Comparison of ENCODE assay signal across 22 cellular contexts in genomic region chr9:128473104-128473503, GRCh38.
"Had no signal": no experiment of that assay in that cellular context is flagged by ENCODE, and none has a peak within 500 bp of the region (broad histone marks: within the 10 kb centered on the region; RNA-seq: fewer than 3 reads in every experiment).

No MANE protein-coding gene starts in this region.

- H3K27me3 ChIP-seq: body of pancreas, cardiac muscle cell, dorsolateral prefrontal cortex, esophagus muscularis mucosa, heart left ventricle, sigmoid colon, upper lobe of left lung had no signal

- H3K27ac ChIP-seq: body of pancreas, cardiac muscle cell, dorsolateral prefrontal cortex, esophagus muscularis mucosa, heart left ventricle, sigmoid colon, upper lobe of left lung had no signal

- H3K27ac Mint-ChIP-seq: activated CD4-positive, alpha-beta memory T cell treated with anti-CD3 and anti-CD28 coated beads, Interleukin-2, amount 10 ng/mL, durations not matched to agents 7 days and 5 days; activated naive CD4-positive, alpha-beta T cell treated with anti-CD3 and anti-CD28 coated beads, Interleukin-2, amount 50 U/mL, for 24 hours; activated T-cell treated with anti-CD3 and anti-CD28 coated beads, Interleukin-2, amount 50 U/mL, for 72 hours; natural killer cell; progenitor cell of endocrine pancreas; T-helper 1 cell treated with Interleukin-12 subunit alpha and Interleukin-12 subunit beta and Interleukin-4 antibody, amounts not matched to agents 30 μg/mL and 1 μg/mL, for 36 hours had no signal

- H3K9me3 Mint-ChIP-seq: activated CD4-positive, alpha-beta memory T cell treated with anti-CD3 and anti-CD28 coated beads, Interleukin-2, amount 10 ng/mL, durations not matched to agents 7 days and 5 days; activated naive CD4-positive, alpha-beta T cell treated with anti-CD3 and anti-CD28 coated beads, Interleukin-2, amount 50 U/mL, for 24 hours; activated T-cell treated with anti-CD3 and anti-CD28 coated beads, Interleukin-2, amount 50 U/mL, for 72 hours; effector memory CD8-positive, alpha-beta T cell; natural killer cell; T-helper 1 cell treated with Interleukin-12 subunit alpha and Interleukin-12 subunit beta and Interleukin-4 antibody, amounts not matched to agents 30 μg/mL and 1 μg/mL, for 36 hours had no signal

- H3K4me3 Mint-ChIP-seq: activated CD4-positive, alpha-beta memory T cell treated with anti-CD3 and anti-CD28 coated beads, Interleukin-2, amount 10 ng/mL, durations not matched to agents 7 days and 5 days; activated naive CD4-positive, alpha-beta T cell treated with anti-CD3 and anti-CD28 coated beads, Interleukin-2, amount 50 U/mL, for 24 hours; activated T-cell treated with anti-CD3 and anti-CD28 coated beads, Interleukin-2, amount 50 U/mL, for 72 hours; effector memory CD8-positive, alpha-beta T cell; natural killer cell; T-helper 1 cell treated with Interleukin-12 subunit alpha and Interleukin-12 subunit beta and Interleukin-4 antibody, amounts not matched to agents 30 μg/mL and 1 μg/mL, for 36 hours had no signal

- H3K4me1 ChIP-seq: body of pancreas, esophagus muscularis mucosa, heart left ventricle, sigmoid colon, upper lobe of left lung had no signal

- DNase-seq: activated CD4-positive, alpha-beta memory T cell treated with anti-CD3 and anti-CD28 coated beads, Interleukin-2, amount 10 ng/mL, durations not matched to agents 7 days and 5 days; activated CD4-positive, alpha-beta T cell treated with anti-CD3 and anti-CD28 coated beads for 48 hours; activated effector memory CD4-positive, alpha-beta T cell treated with anti-CD3 and anti-CD28 coated beads, Interleukin-2, amount 50 U/mL, for 16 hours; activated T-cell treated with anti-CD3 and anti-CD28 coated beads, Interleukin-2, amount 50 U/mL, for 72 hours; anterior cingulate cortex; body of pancreas; dorsolateral prefrontal cortex; effector memory CD8-positive, alpha-beta T cell; heart left ventricle; left ventricle myocardium superior; midbrain; natural killer cell; retina; sigmoid colon; stimulated activated CD4-positive, alpha-beta T cell treated with anti-CD3 and anti-CD28 coated beads, Interleukin-4, amount 100 ng/mL, for 1 hour; stimulated activated naive CD8-positive, alpha-beta T cell treated with anti-CD3 and anti-CD28 coated beads, Interleukin-15, Interleukin-2, amounts not matched to agents 100 U/mL and 50 U/mL, for 24 hours; upper lobe of left lung had no signal

- H3K36me3 Mint-ChIP-seq: natural killer cell had no signal

- H3K27me3 Mint-ChIP-seq: activated CD4-positive, alpha-beta memory T cell treated with anti-CD3 and anti-CD28 coated beads, Interleukin-2, amount 10 ng/mL, durations not matched to agents 7 days and 5 days; activated naive CD4-positive, alpha-beta T cell treated with anti-CD3 and anti-CD28 coated beads, Interleukin-2, amount 50 U/mL, for 24 hours; effector memory CD8-positive, alpha-beta T cell; progenitor cell of endocrine pancreas had no signal

- H3K4me1 Mint-ChIP-seq: activated CD4-positive, alpha-beta memory T cell treated with anti-CD3 and anti-CD28 coated beads, Interleukin-2, amount 10 ng/mL, durations not matched to agents 7 days and 5 days had no signal

- ATAC-seq: activated T-cell treated with anti-CD3 and anti-CD28 coated beads, Interleukin-2, amount 50 U/mL, for 72 hours; body of pancreas; effector memory CD8-positive, alpha-beta T cell; heart left ventricle; left ventricle myocardium superior; natural killer cell; stimulated activated naive CD8-positive, alpha-beta T cell treated with anti-CD3 and anti-CD28 coated beads, Interleukin-15, Interleukin-2, amounts not matched to agents 100 U/mL and 50 U/mL, for 24 hours had no signal

- H3K9me3 ChIP-seq: body of pancreas, esophagus muscularis mucosa, heart left ventricle, sigmoid colon, upper lobe of left lung had no signal

- H3K4me3 ChIP-seq: body of pancreas, cardiac muscle cell, dorsolateral prefrontal cortex, esophagus muscularis mucosa, heart left ventricle, sigmoid colon, upper lobe of left lung had no signal
